ENCODE assay signal across 10 cellular contexts in genomic region chr16:85206472-85207356, GRCh38.
A peak's percentile ranks its signal among the peaks of the same experiment; 100 is the strongest.
DNase-seq lines count a peak whose midpoint lies in the region; ATAC-seq lines count a peak whose summit lies in the region.
"Had no signal": no experiment of that assay in that cellular context is flagged by ENCODE, and none has a peak within 500 bp of the region (broad histone marks: within the 10 kb centered on the region; RNA-seq: fewer than 3 reads in every experiment).

No MANE protein-coding gene starts in this region.

- peak overlapping the region; percentile 31 to 47 for H3K4me3 ChIP-seq in stomach smooth muscle (ENCODE audit: low read length in 2 of 2)

- H3K9ac ChIP-seq in stomach smooth muscle (ENCODE audit: low read length in 2 of 2): peak overlapping the region in 1 of 2 donors; percentile 10

- no peaks in the 10 kb centered on the region for H3K36me3 ChIP-seq in stomach smooth muscle (ENCODE audit: control insufficient read depth in 2 of 2, insufficient read depth in 2 of 2, low read length in 2 of 2)

- DNase-seq in NCI-H1105 (lab: John Stamatoyannopoulos, UW): peak; percentile 72
- DNase-seq in left lobe of liver (ENCODE audit: low spot score): no peak
- DNase-seq in KG1 (lab: John Stamatoyannopoulos, UW): no peak
- DNase-seq in NCI-H1694 (lab: John Stamatoyannopoulos, UW): no peak
- DNase-seq: activated CD8-positive, alpha-beta T cell treated with anti-CD3 and anti-CD28 coated beads for 36 hours; DND-41 had no signal

- no peaks in the 10 kb centered on the region for H3K9me3 ChIP-seq in stomach smooth muscle (ENCODE audit: control insufficient read depth in 2 of 2, low read length in 2 of 2)

- peak overlapping the region; percentile 39 for H3K27ac ChIP-seq in cingulate gyrus (ENCODE audit: low read depth, low read length)
- peak overlapping the region; percentile 24 for H3K27ac ChIP-seq in stomach smooth muscle (ENCODE audit: low read length)

- H3K27me3 ChIP-seq in stomach smooth muscle (ENCODE audit: control insufficient read depth in 1 of 2, insufficient read depth in 2 of 2, low read length in 2 of 2): no peaks in the 10 kb centered on the region

- ATAC-seq in left lobe of liver: peak; percentile 18
- ATAC-seq in HG03342 (IDR thresholded peaks at IDR 0.05; ENCODE audit: unreplicated experiment): no peak
- ATAC-seq in HG02610 (IDR thresholded peaks at IDR 0.05; ENCODE audit: unreplicated experiment): no peak
- ATAC-seq: activated CD8-positive, alpha-beta T cell treated with anti-CD3 and anti-CD28 coated beads for 36 hours had no signal

- H3K4me1 ChIP-seq in stomach smooth muscle (ENCODE audit: control insufficient read depth, insufficient read depth, low read length): peaks cover 82% of the 10 kb centered on the region
